Comparison of ENCODE assay signal across 1 cellular context in genomic region chr9:33939924-33940874, GRCh38.
TF ChIP-seq lines count a peak whose summit lies in the region.

No MANE protein-coding gene starts in this region.

TF ChIP-seq in HepG2, 621 proteins besides CTCF, POLR2A, EP300 and RAD21 (continued from another document and continues in another):
- peak; percentile 70 for TF ChIP-seq ZNF350 (CRISPR knock-in tag; IDR thresholded peaks at IDR 0.05; ENCODE audit: borderline replicate concordance, low read depth)
- TF ChIP-seq ZGPAT (CRISPR knock-in tag; IDR thresholded peaks at IDR 0.05), result peak; percentile 93
- TF ChIP-seq ZBTB21 (CRISPR knock-in tag; IDR thresholded peaks at IDR 0.05), result no peak
- peak; percentile 90 for TF ChIP-seq ZNF512 (CRISPR knock-in tag; IDR thresholded peaks at IDR 0.05)
- TF ChIP-seq ZFP36L1 (CRISPR knock-in tag; IDR thresholded peaks at IDR 0.05), result peak; percentile 75; the same call in 1 of the 2 replicates
- peak; percentile 86 for TF ChIP-seq GFI1 (CRISPR knock-in tag; IDR thresholded peaks at IDR 0.05; ENCODE audit: borderline replicate concordance)
- TF ChIP-seq ZBTB38 (CRISPR knock-in tag; IDR thresholded peaks at IDR 0.05), result no peak
- TF ChIP-seq, protein P1, sequence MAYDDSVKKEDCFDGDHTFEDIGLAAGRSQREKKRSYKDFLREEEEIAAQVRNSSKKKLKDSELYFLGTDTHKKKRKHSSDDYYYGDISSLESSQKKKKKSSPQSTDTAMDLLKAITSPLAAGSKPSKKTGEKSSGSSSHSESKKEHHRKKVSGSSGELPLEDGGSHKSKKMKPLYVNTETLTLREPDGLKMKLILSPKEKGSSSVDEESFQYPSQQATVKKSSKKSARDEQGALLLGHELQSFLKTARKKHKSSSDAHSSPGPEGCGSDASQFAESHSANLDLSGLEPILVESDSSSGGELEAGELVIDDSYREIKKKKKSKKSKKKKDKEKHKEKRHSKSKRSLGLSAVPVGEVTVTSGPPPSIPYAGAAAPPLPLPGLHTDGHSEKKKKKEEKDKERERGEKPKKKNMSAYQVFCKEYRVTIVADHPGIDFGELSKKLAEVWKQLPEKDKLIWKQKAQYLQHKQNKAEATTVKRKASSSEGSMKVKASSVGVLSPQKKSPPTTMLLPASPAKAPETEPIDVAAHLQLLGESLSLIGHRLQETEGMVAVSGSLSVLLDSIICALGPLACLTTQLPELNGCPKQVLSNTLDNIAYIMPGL (CRISPR knock-in tag; IDR thresholded peaks at IDR 0.05; ENCODE audit: borderline replicate concordance in 1 of 2, low read depth in 1 of 2), result 0 out of 4 replicates have a peak, but pooled peaks of 1 of the 2 experiments have one; percentile 13
- TF ChIP-seq HOXA3 (CRISPR knock-in tag; IDR thresholded peaks at IDR 0.05), result peak; percentile 88
- TF ChIP-seq, protein P2, sequence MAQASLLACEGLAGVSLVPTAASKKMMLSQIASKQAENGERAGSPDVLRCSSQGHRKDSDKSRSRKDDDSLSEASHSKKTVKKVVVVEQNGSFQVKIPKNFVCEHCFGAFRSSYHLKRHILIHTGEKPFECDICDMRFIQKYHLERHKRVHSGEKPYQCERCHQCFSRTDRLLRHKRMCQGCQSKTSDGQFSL (CRISPR knock-in tag; IDR thresholded peaks at IDR 0.05), result peak; percentile 95
- TF ChIP-seq POGK (CRISPR knock-in tag; conservative IDR thresholded peaks at IDR 0.05), result peak; percentile 49; the same call in 1 of the 2 replicates
- TF ChIP-seq ERF (CRISPR knock-in tag; IDR thresholded peaks at IDR 0.05), result peak; percentile 78
- no peak for TF ChIP-seq FOXA1 (IDR thresholded peaks at IDR 0.05)
- TF ChIP-seq FOXA1 (CRISPR knock-in tag; IDR thresholded peaks at IDR 0.05), result peak; percentile 71
- TF ChIP-seq SALL1 (CRISPR knock-in tag; IDR thresholded peaks at IDR 0.05), result peak; percentile 100
- TF ChIP-seq PHF5A (CRISPR knock-in tag; IDR thresholded peaks at IDR 0.05; ENCODE audit: low read depth, unreplicated experiment), result peak; percentile 70
- peak; percentile 86 for TF ChIP-seq SOX5 (CRISPR knock-in tag; IDR thresholded peaks at IDR 0.05; ENCODE audit: borderline replicate concordance)
- peak; percentile 25 for TF ChIP-seq ARID3A (IDR thresholded peaks at IDR 0.05; ENCODE audit: low read depth, low read length)
- peak; percentile 70; the same call in 1 of the 2 replicates for TF ChIP-seq SALL2 (CRISPR knock-in tag; IDR thresholded peaks at IDR 0.05)
- TF ChIP-seq PPARG (CRISPR knock-in tag; conservative IDR thresholded peaks at IDR 0.05), result peak; percentile 64
- peak; percentile 37 for TF ChIP-seq STAG1 (CRISPR knock-in tag; IDR thresholded peaks at IDR 0.05)
- TF ChIP-seq DZIP1 (CRISPR knock-in tag; IDR thresholded peaks at IDR 0.05), result no peak
- TF ChIP-seq ZNF563 (CRISPR knock-in tag; IDR thresholded peaks at IDR 0.05), result peak; percentile 70; the same call in 1 of the 2 replicates
- peak; percentile 88 for TF ChIP-seq PCBP2 (optimal IDR thresholded peaks at IDR 0.05; ENCODE audit: low read depth, low read length, poor library complexity, severe bottlenecking)
- TF ChIP-seq ZNF75D (CRISPR knock-in tag; IDR thresholded peaks at IDR 0.05; ENCODE audit: borderline replicate concordance), result no peak
- TF ChIP-seq SMYD3 (CRISPR knock-in tag; IDR thresholded peaks at IDR 0.05), result peak; percentile 78; the same call in 1 of the 2 replicates
- TF ChIP-seq ATF3 (CRISPR knock-in tag; IDR thresholded peaks at IDR 0.05), result peak; percentile 65; the same call in 1 of the 2 replicates
- peak; percentile 64; the same call in 1 of the 2 replicates for TF ChIP-seq ZNF543 (CRISPR knock-in tag; IDR thresholded peaks at IDR 0.05)
- peak; percentile 95 for TF ChIP-seq FOXP4 (CRISPR knock-in tag; IDR thresholded peaks at IDR 0.05)
- 0 out of 2 replicates have a peak, but pooled peaks have one; percentile 15 for TF ChIP-seq ELF1 (CRISPR knock-in tag; IDR thresholded peaks at IDR 0.05)
- TF ChIP-seq BHLHE40 (IDR thresholded peaks at IDR 0.05; ENCODE audit: low read length), result peak; percentile 36
- TF ChIP-seq MED1 (CRISPR knock-in tag; IDR thresholded peaks at IDR 0.05), result peak; percentile 91
- peak; percentile 96 for TF ChIP-seq PITX1 (CRISPR knock-in tag; IDR thresholded peaks at IDR 0.05)
- TF ChIP-seq SIX1 (CRISPR knock-in tag; IDR thresholded peaks at IDR 0.05; ENCODE audit: borderline replicate concordance), result peak; percentile 69; the same call in 1 of the 2 replicates
- peak; percentile 67 for TF ChIP-seq ATF1 (CRISPR knock-in tag; IDR thresholded peaks at IDR 0.05)
- no peak; the same call in none of the 2 replicates for TF ChIP-seq BORCS8-MEF2B (CRISPR knock-in tag; IDR thresholded peaks at IDR 0.05)
- peak; percentile 86 for TF ChIP-seq ASH2L (IDR thresholded peaks at IDR 0.05; ENCODE audit: insufficient read length, low read depth, low read length)
- no peak for TF ChIP-seq IKZF4 (CRISPR knock-in tag; IDR thresholded peaks at IDR 0.05; ENCODE audit: borderline replicate concordance, low read depth, not compliant biosample characterization)
- TF ChIP-seq, protein P3, sequence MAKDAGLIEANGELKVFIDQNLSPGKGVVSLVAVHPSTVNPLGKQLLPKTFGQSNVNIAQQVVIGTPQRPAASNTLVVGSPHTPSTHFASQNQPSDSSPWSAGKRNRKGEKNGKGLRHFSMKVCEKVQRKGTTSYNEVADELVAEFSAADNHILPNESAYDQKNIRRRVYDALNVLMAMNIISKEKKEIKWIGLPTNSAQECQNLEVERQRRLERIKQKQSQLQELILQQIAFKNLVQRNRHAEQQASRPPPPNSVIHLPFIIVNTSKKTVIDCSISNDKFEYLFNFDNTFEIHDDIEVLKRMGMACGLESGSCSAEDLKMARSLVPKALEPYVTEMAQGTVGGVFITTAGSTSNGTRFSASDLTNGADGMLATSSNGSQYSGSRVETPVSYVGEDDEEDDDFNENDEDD (CRISPR knock-in tag; IDR thresholded peaks at IDR 0.05; ENCODE audit: borderline replicate concordance), result no peak
- TF ChIP-seq NFE2L2 (IDR thresholded peaks at IDR 0.05; ENCODE audit: low read length), result peak; percentile 83
- no peak for TF ChIP-seq MEIS1 (CRISPR knock-in tag; IDR thresholded peaks at IDR 0.05; ENCODE audit: borderline replicate concordance)
- 0 out of 2 replicates have a peak, but pooled peaks have one; percentile 38 for TF ChIP-seq KLF6 (CRISPR knock-in tag; IDR thresholded peaks at IDR 0.05)
- TF ChIP-seq ZMYM3 (CRISPR knock-in tag; IDR thresholded peaks at IDR 0.05), result peak; percentile 89
- TF ChIP-seq SAP130 (CRISPR knock-in tag; IDR thresholded peaks at IDR 0.05; ENCODE audit: low read depth), result peak; percentile 85
- TF ChIP-seq ZNF644 (CRISPR knock-in tag; IDR thresholded peaks at IDR 0.05; ENCODE audit: low read depth), result peak; percentile 91
- TF ChIP-seq GATA4 (IDR thresholded peaks at IDR 0.05; ENCODE audit: borderline replicate concordance, low read depth), result peak; percentile 48; the same call in 1 of the 2 replicates
- TF ChIP-seq ZSCAN9 (CRISPR knock-in tag; IDR thresholded peaks at IDR 0.05; ENCODE audit: borderline replicate concordance), result peak; percentile 45; the same call in 1 of the 2 replicates
- peak; percentile 47; the same call in 1 of the 2 replicates for TF ChIP-seq JUND (CRISPR knock-in tag; IDR thresholded peaks at IDR 0.05)
- no peak for TF ChIP-seq CHCHD3 (CRISPR knock-in tag; IDR thresholded peaks at IDR 0.05)
- TF ChIP-seq ZMYM4 (CRISPR knock-in tag; IDR thresholded peaks at IDR 0.05), result peak; percentile 81
